7 cellular contexts compared by ENCODE assay signal in genomic region chr5:4108690-4109089, GRCh38.
"Had no signal": no experiment of that assay in that cellular context is flagged by ENCODE, and none has a peak within 500 bp of the region (broad histone marks: within the 10 kb centered on the region; RNA-seq: fewer than 3 reads in every experiment).

No MANE protein-coding gene starts in this region.

- H3K4me3 Mint-ChIP-seq: IgD-negative memory B cell had no signal

- DNase-seq: IMR-90, KBM-7 had no signal

- FAIRE-seq: HepG2, HTR-8/SVneo, K562 had no signal

- H3K27me3 Mint-ChIP-seq: IgD-negative memory B cell had no signal

- H3K4me3 ChIP-seq: K562 had no signal

- ATAC-seq: HepG2, K562 had no signal

- H3K4me1 Mint-ChIP-seq: IgD-negative memory B cell had no signal

- H3K27ac ChIP-seq: HL-60 had no signal
